8 cellular contexts compared by ENCODE assay signal in genomic region chr17:16202554-16203500, GRCh38. TPM values are rescaled to one million over a fixed set of nuclear protein-coding genes. Genes with fewer than 3 reads are reported as not detected.
DNase-seq lines count a peak whose midpoint lies in the region; ATAC-seq and TF ChIP-seq lines count a peak whose summit lies in the region.
"Not testable (repeated sequence)": the region's sequence is repeated elsewhere in the genome, so short reads cannot be mapped to it uniquely, and the experiment has no call there.

No MANE protein-coding gene starts in this region.

- H3K27me3 Mint-ChIP-seq in activated naive CD4-positive, alpha-beta T cell treated with anti-CD3 and anti-CD28 coated beads for 36 hours (ENCODE audit: low read depth); central memory CD8-positive, alpha-beta T cell; type B pancreatic cell: not testable (repeated sequence)

- not testable (repeated sequence) for H3K36me3 Mint-ChIP-seq in activated naive CD4-positive, alpha-beta T cell treated with anti-CD3 and anti-CD28 coated beads for 36 hours (ENCODE audit: low read depth); central memory CD8-positive, alpha-beta T cell (ENCODE audit: insufficient read depth); type B pancreatic cell

- peaks cover 64% of the 10 kb centered on the region for H3K4me1 Mint-ChIP-seq in activated naive CD4-positive, alpha-beta T cell treated with anti-CD3 and anti-CD28 coated beads for 36 hours (ENCODE audit: low read depth)
- peaks cover 60% of the 10 kb centered on the region for H3K4me1 Mint-ChIP-seq in central memory CD8-positive, alpha-beta T cell
- peaks cover 36% of the 10 kb centered on the region for H3K4me1 Mint-ChIP-seq in type B pancreatic cell (ENCODE audit: unreplicated experiment)

- POLR2A ChIA-PET in PC-9 (lab: Charles Lee; ENCODE audit: unreplicated experiment): interaction anchor here (0.6 to 0.7 kb wide), 5 partner anchors 83 to 1526 kb away, joined by 3 to 4 read pairs (median 3); no protein-coding TSS in a partner anchor

- not testable (repeated sequence) for H3F3A ChIP-seq in PC-9 (ENCODE audit: insufficient read depth, low read depth)

- not testable (repeated sequence) for H3K4me1 ChIP-seq in PC-9 (replicated peaks; ENCODE audit: insufficient read depth)
- peaks cover 7 to 11% of the 10 kb centered on the region in 2 donors for H3K4me1 ChIP-seq in lung (ENCODE audit: control insufficient read depth in 2 of 2, insufficient read depth in 2 of 2, low read length in 2 of 2)
- peaks cover 64% of the 10 kb centered on the region for H3K4me1 ChIP-seq in psoas muscle

- H3K27me3 ChIP-seq in PC-9 (ENCODE audit: insufficient read depth, low read depth); lung (ENCODE audit: control insufficient read depth, insufficient read depth); psoas muscle (ENCODE audit: insufficient read depth in 3 of 3, low read length in 2 of 3): not testable (repeated sequence)

- not testable (repeated sequence) for BruUV-seq in PC-9 (replicated peaks; lab: Mats Ljungman, UMichigan)

- H3K9me3 Mint-ChIP-seq in activated naive CD4-positive, alpha-beta T cell treated with anti-CD3 and anti-CD28 coated beads for 36 hours; central memory CD8-positive, alpha-beta T cell; type B pancreatic cell: not testable (repeated sequence)

- H3K79me2 ChIP-seq in PC-9 (ENCODE audit: low read depth): peaks cover 85% of the 10 kb centered on the region

- not testable (repeated sequence) for H3K4me3 Mint-ChIP-seq in activated naive CD4-positive, alpha-beta T cell treated with anti-CD3 and anti-CD28 coated beads for 36 hours; central memory CD8-positive, alpha-beta T cell
- peak overlapping the region; percentile 47 for H3K4me3 Mint-ChIP-seq in type B pancreatic cell

- DNase-seq in DMS79 (lab: John Stamatoyannopoulos, UW): peak; percentile 20
- not testable (repeated sequence) for DNase-seq in PC-9; activated naive CD4-positive, alpha-beta T cell treated with anti-CD3 and anti-CD28 coated beads for 36 hours; central memory CD8-positive, alpha-beta T cell (ENCODE audit: low spot score in 2 of 2); psoas muscle; type B pancreatic cell (ENCODE audit: extremely low spot score, unreplicated experiment)
- DNase-seq in glomerular visceral epithelial cell (ENCODE audit: extremely low spot score): peak; percentile 8
- DNase-seq in lung (ENCODE audit: low spot score): peak; percentile 30

- WGBS in lung, 2 donors: 52 to 86% methylated on average over 5 of the region's 5 CpGs
- 32 to 49% (median 32%) methylated on average over 5 of the region's 5 CpGs for WGBS in psoas muscle, 3 donors

- TF ChIP-seq CTCF in PC-9 (conservative IDR thresholded peaks at IDR 0.05); lung (IDR thresholded peaks at IDR 0.05; ENCODE audit: control extremely low read depth, extremely low read depth); psoas muscle (IDR thresholded peaks at IDR 0.05); type B pancreatic cell (conservative IDR thresholded peaks at IDR 0.05): not testable (repeated sequence)

- H2AFZ ChIP-seq in PC-9: not testable (repeated sequence)

- not testable (repeated sequence) for ATAC-seq in central memory CD8-positive, alpha-beta T cell (replicated peaks; ENCODE audit: extremely low read depth, poor library complexity, severe bottlenecking); lung (ENCODE audit: insufficient read depth, low FRiP score)
- peak in 1 of 4 donors; percentile 29 for ATAC-seq in psoas muscle

- not testable (repeated sequence) for H3K9me3 ChIP-seq in PC-9 (ENCODE audit: insufficient read depth, low read depth); lung (ENCODE audit: control insufficient read depth in 2 of 2, insufficient read depth in 1 of 2, low read length in 1 of 2); psoas muscle

- H3K27ac ChIP-seq in PC-9 (0 out of 2 replicates have a peak overlapping the region, but pooled peaks have one; percentile 19), lung (ENCODE audit: low read depth in 1 of 2, low read length in 1 of 2) (peak overlapping the region; percentile 47 to 66), psoas muscle (peak overlapping the region; percentile 65)

- not testable (repeated sequence) for H3K4me3 ChIP-seq in PC-9, lung
- peak overlapping the region; percentile 2 for H3K4me3 ChIP-seq in psoas muscle

- not testable (repeated sequence) for H4K20me1 ChIP-seq in PC-9 (ENCODE audit: insufficient read depth)

- intact Hi-C loops in PC-9 (cut with micrococcal nuclease; ENCODE audit: unreplicated experiment); activated naive CD4-positive, alpha-beta T cell treated with anti-CD3 and anti-CD28 coated beads for 36 hours (cut with micrococcal nuclease); psoas muscle (cut with DNase I): not testable (repeated sequence)

- not testable (repeated sequence) for H3K9me2 ChIP-seq in PC-9 (ENCODE audit: insufficient read depth)

- not testable (repeated sequence) for H3K36me3 ChIP-seq in PC-9 (ENCODE audit: low read depth); lung (ENCODE audit: control insufficient read depth in 2 of 2, insufficient read depth in 2 of 2, low read length in 2 of 2); psoas muscle (ENCODE audit: insufficient read depth in 1 of 2, low read depth in 1 of 2)

- H3K27ac Mint-ChIP-seq in activated naive CD4-positive, alpha-beta T cell treated with anti-CD3 and anti-CD28 coated beads for 36 hours: peak overlapping the region; percentile 73
- peak overlapping the region; percentile 80 for H3K27ac Mint-ChIP-seq in central memory CD8-positive, alpha-beta T cell (ENCODE audit: low read depth)
- peak overlapping the region; percentile 69 for H3K27ac Mint-ChIP-seq in type B pancreatic cell

- not testable (repeated sequence) for H3K4me2 ChIP-seq in PC-9

- CTCF ChIA-PET in PC-9 (lab: Charles Lee): not testable (repeated sequence)
- CTCF ChIA-PET in activated naive CD4-positive, alpha-beta T cell treated with anti-CD3 and anti-CD28 coated beads for 36 hours (lab: Charles Lee): interaction anchor here (0.8 kb wide), 1 partner anchor 14 kb away, joined by 3 read pairs; no protein-coding TSS in a partner anchor

RNA-seq across cellular contexts. Expression of gene NCOR1, which starts 12.5 kb away (rescaled TPM):
- total RNA-seq in PC-9 (2021) (139 and 171 TPM in 2 replicates), lung (100 to 1,000 TPM; 119 to 201 TPM), psoas muscle (100 to 1,000 TPM in 1 of 4 donors, 10 to 100 TPM in 3; 78.8 to 102 (median 81.5) TPM), type B pancreatic cell (ENCODE audit: low replicate concordance) (122 and 133 TPM in 2 replicates)
- 100 to 1,000 TPM; 101 to 104 TPM for total RNA-seq in activated naive CD4-positive, alpha-beta T cell treated with anti-CD3 and anti-CD28 coated beads for 36 hours
- polyA plus RNA-seq in lung (10 to 100 TPM; 31.9 to 41.3 TPM), psoas muscle (10 to 100 TPM; 22.8 to 47.1 (median 29.4) TPM)

RNA-seq across cellular contexts. Expression of gene PIGL, which starts 14.2 kb away (rescaled TPM):
- 59.2 and 71.8 TPM in 2 replicates for total RNA-seq in PC-9 (2021)
- 10 to 100 TPM; 40.4 to 42.4 TPM for total RNA-seq in activated naive CD4-positive, alpha-beta T cell treated with anti-CD3 and anti-CD28 coated beads for 36 hours
- 10 to 100 TPM; 30.7 to 38.1 TPM for total RNA-seq in lung
- 10 to 100 TPM in 1 of 2 donors, 1 to 10 TPM in 1; 8.9 to 23.5 TPM for polyA plus RNA-seq in lung
- 10 to 100 TPM in 1 of 4 donors, 1 to 10 TPM in 3; 6.7 to 13.2 (median 7.7) TPM for total RNA-seq in psoas muscle
- 10 to 100 TPM in 1 of 3 donors, 1 to 10 TPM in 2; 3.8 to 13.0 (median 8.3) TPM for polyA plus RNA-seq in psoas muscle
- 26.5 and 29.7 TPM in 2 replicates for total RNA-seq in type B pancreatic cell (ENCODE audit: low replicate concordance)
